In genomic region chr11:61888043-61888442, GRCh38 we compare ENCODE assay signal across 12 cellular contexts. TPM values are rescaled to one million over a fixed set of nuclear protein-coding genes. Genes with fewer than 3 reads are reported as not detected.
DNase-seq lines count a peak whose midpoint lies in the region; ATAC-seq and TF ChIP-seq lines count a peak whose summit lies in the region.
"Had no signal": no experiment of that assay in that cellular context is flagged by ENCODE, and none has a peak within 500 bp of the region (broad histone marks: within the 10 kb centered on the region; RNA-seq: fewer than 3 reads in every experiment).

No MANE protein-coding gene starts in this region.

- no peak overlapping the region for H3K27ac Mint-ChIP-seq in effector memory CD8-positive, alpha-beta T cell
- H3K27ac Mint-ChIP-seq: activated naive CD8-positive, alpha-beta T cell treated with anti-CD3 and anti-CD28 coated beads, Interleukin-2, amount 50 U/mL, for 24 hours had no signal

- no peak for TF ChIP-seq CTCF in coronary artery (IDR thresholded peaks at IDR 0.05)
- no peak for TF ChIP-seq CTCF in left lung (IDR thresholded peaks at IDR 0.05)

- H3K9me3 Mint-ChIP-seq in effector memory CD8-positive, alpha-beta T cell, result no peaks in the 10 kb centered on the region
- H3K9me3 Mint-ChIP-seq: activated naive CD8-positive, alpha-beta T cell treated with anti-CD3 and anti-CD28 coated beads, Interleukin-2, amount 50 U/mL, for 24 hours had no signal

- H3K27ac ChIP-seq in coronary artery (peak overlapping the region; percentile 97 to 100), left lung (peak overlapping the region; percentile 7 to 48)

- peaks cover 6 to 27% of the 10 kb centered on the region in 2 donors for H3K4me1 ChIP-seq in left lung

- peaks cover 3 to 4% of the 10 kb centered on the region in 2 donors for H3K4me1 Mint-ChIP-seq in effector memory CD8-positive, alpha-beta T cell (ENCODE audit: low read depth in 2 of 2)

- H3K4me3 ChIP-seq in coronary artery (peak overlapping the region; percentile 59), left lung (no peak overlapping the region)
- H3K4me3 ChIP-seq: mucosa of descending colon had no signal

- H3K4me3 Mint-ChIP-seq in effector memory CD8-positive, alpha-beta T cell, result no peak overlapping the region
- H3K4me3 Mint-ChIP-seq: activated naive CD8-positive, alpha-beta T cell treated with anti-CD3 and anti-CD28 coated beads, Interleukin-2, amount 50 U/mL, for 24 hours had no signal

- H3K36me3 Mint-ChIP-seq in effector memory CD8-positive, alpha-beta T cell (ENCODE audit: insufficient read depth), result peaks cover 3% of the 10 kb centered on the region

- intact Hi-C loops in left lung (cut with DNase I), result no loop called here

- no peaks in the 10 kb centered on the region for H3K36me3 ChIP-seq in left lung

- DNase-seq in M059J (ENCODE audit: low read depth), result peak; percentile 100
- peak; percentile 98 for DNase-seq in coronary artery (ENCODE audit: low spot score)
- peak in 1 of 2 donors; percentile 74 for DNase-seq in left lung
- DNase-seq in ureter (ENCODE audit: low spot score), result peak; percentile 80
- DNase-seq in mesenteric fat pad (ENCODE audit: low spot score), result no peak
- no peak for DNase-seq in activated CD4-positive, CD25-positive, alpha-beta regulatory T cell treated with anti-CD3 and anti-CD28 coated beads, Interleukin-2, amount 50 U/mL, for 72 hours
- DNase-seq in effector memory CD8-positive, alpha-beta T cell, result no peak
- DNase-seq: activated naive CD8-positive, alpha-beta T cell treated with anti-CD3 and anti-CD28 coated beads, Interleukin-2, amount 50 U/mL, for 24 hours; NCI-H1417 had no signal

- no peaks in the 10 kb centered on the region for H3K27me3 Mint-ChIP-seq in effector memory CD8-positive, alpha-beta T cell
- H3K27me3 Mint-ChIP-seq: activated naive CD8-positive, alpha-beta T cell treated with anti-CD3 and anti-CD28 coated beads, Interleukin-2, amount 50 U/mL, for 24 hours had no signal

- H3K9me3 ChIP-seq in left lung, result no peaks in the 10 kb centered on the region
- H3K9me3 ChIP-seq: mucosa of descending colon had no signal

- H3K27me3 ChIP-seq in left lung, result peaks cover 0 to 22% of the 10 kb centered on the region in 2 donors

- ATAC-seq in left lung, result peak; percentile 24
- no peak for ATAC-seq in HG02588 (IDR thresholded peaks at IDR 0.05; ENCODE audit: unreplicated experiment)
- no peak for ATAC-seq in effector memory CD8-positive, alpha-beta T cell (replicated peaks)
- ATAC-seq: activated naive CD8-positive, alpha-beta T cell treated with anti-CD3 and anti-CD28 coated beads, Interleukin-2, amount 50 U/mL, for 24 hours; mucosa of descending colon had no signal

RNA-seq across cellular contexts. Expression of gene FADS3, which starts 3.3 kb away (rescaled TPM):
- total RNA-seq in M059J (2014; rRNA removed; shearing (Covaris generic)), result 82.9 and 102 TPM in 2 replicates
- total RNA-seq in left lung (10 to 100 TPM; 64.1 to 71.4 TPM), ureter (31.1 TPM), mesenteric fat pad (387 TPM)

RNA-seq across cellular contexts. Expression of gene RAB3IL1, which starts 29.3 kb away (rescaled TPM):
- total RNA-seq in M059J (2014; rRNA removed; shearing (Covaris generic)), result 0.12 and 1.4 TPM in 2 replicates
- 10 to 100 TPM; 10.8 to 13.3 TPM for total RNA-seq in left lung
- 14.9 TPM for total RNA-seq in ureter
- total RNA-seq in mesenteric fat pad, result 36.5 TPM
- total RNA-seq: T-helper 2 cell treated with Interferon-gamma antibody and Interleukin-4, amounts not matched to agents 100 ng/mL and 5 ng/mL, for 36 hours had no signal

RNA-seq across cellular contexts. Expression of gene FADS2, which starts 59.9 kb away (rescaled TPM):
- total RNA-seq in M059J (2014; rRNA removed; shearing (Covaris generic)), result 224 and 254 TPM in 2 replicates
- total RNA-seq in left lung (100 to 1,000 TPM; 153 to 295 TPM), ureter (118 TPM), mesenteric fat pad (28.1 TPM)

Comparison
In these comparisons a context has a peak if more than half of its experiments do, and no peak if none do; other contexts are left out.
1. DNase-seq: peak in M059J (single experiment), coronary artery (single experiment) and ureter (single experiment); none in mesenteric fat pad (single experiment), activated CD4-positive, CD25-positive, alpha-beta regulatory T cell treated with anti-CD3 and anti-CD28 coated beads, Interleukin-2, amount 50 U/mL, for 72 hours (single experiment) and effector memory CD8-positive, alpha-beta T cell (0 of 3).